Comparison of ENCODE assay signal across 8 cellular contexts in the genomic region with DNA sequence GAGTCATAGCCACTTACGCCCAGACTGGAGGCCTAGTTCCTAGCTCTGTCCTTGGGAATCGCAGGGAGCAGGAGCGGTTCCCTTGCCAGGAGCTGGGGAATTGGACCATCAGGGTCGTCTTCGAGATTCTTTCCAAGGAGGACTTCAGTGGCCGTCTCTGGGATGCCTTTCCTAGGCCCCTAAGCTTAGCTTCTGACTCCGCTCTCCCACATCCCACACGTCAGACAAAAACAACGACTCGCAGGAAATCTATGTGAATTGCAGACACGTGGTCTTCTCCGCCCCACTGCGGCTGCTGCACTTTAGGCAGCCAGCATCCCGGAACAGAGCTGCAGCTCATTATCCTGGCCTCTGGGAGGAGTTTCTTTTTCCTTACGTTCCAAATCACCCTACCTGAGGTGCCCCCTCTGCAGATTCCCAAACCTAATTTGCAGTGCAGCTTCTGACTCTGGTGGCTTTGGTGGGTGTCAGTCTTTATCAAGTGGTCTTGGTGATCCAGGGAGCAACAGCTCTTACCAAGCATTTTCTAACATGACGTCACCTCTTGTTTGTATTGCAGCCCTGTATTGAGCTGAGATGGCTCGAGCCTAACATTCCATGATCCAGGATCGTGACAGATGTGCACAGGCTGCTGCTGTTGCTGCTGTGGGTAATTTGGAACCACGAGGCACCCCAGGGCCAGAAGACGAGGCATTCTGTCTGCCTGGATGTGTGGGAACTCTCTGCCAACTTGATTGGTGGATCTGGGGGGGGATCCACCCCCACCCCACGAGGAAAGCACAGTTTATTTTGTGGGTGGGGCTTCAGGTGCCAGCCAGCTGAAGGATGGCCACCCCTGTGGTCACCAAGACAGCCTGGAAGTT. TPM values are rescaled to one million over a fixed set of nuclear protein-coding genes. Genes with fewer than 3 reads are reported as not detected.
DNase-seq lines count a peak whose midpoint lies in the region; ATAC-seq lines count a peak whose summit lies in the region.

No MANE protein-coding gene starts in this region.

- H3K36me3 Mint-ChIP-seq in stimulated activated naive CD8-positive, alpha-beta T cell treated with anti-CD3 and anti-CD28 coated beads, Interleukin-15, Interleukin-2, amounts not matched to agents 100 ng/mL and 50 ng/mL, for 24 hours (ENCODE audit: low read depth), result peaks cover 24% of the 10 kb centered on the region

- peaks cover 10 to 25% of the 10 kb centered on the region in 2 experiments for H3K36me3 ChIP-seq in mesenchymal stem cell (ENCODE audit: control insufficient read depth in 1 of 2, insufficient read depth in 2 of 2, low read depth in 1 of 2, low read length in 2 of 2)

- peak overlapping the region; percentile 98 for H3K27ac Mint-ChIP-seq in stimulated activated naive CD8-positive, alpha-beta T cell treated with anti-CD3 and anti-CD28 coated beads, Interleukin-15, Interleukin-2, amounts not matched to agents 100 ng/mL and 50 ng/mL, for 24 hours

- peaks cover 35% of the 10 kb centered on the region for H3K79me1 ChIP-seq in mesenchymal stem cell (replicated peaks; ENCODE audit: low read length, poor library complexity, severe bottlenecking)

- no peak overlapping the region for H3K4ac ChIP-seq in mesenchymal stem cell (ENCODE audit: low read depth in 1 of 2, low read length in 2 of 2)

- peak overlapping the region; percentile 96 for H3K4me3 Mint-ChIP-seq in stimulated activated naive CD8-positive, alpha-beta T cell treated with anti-CD3 and anti-CD28 coated beads, Interleukin-15, Interleukin-2, amounts not matched to agents 100 ng/mL and 50 ng/mL, for 24 hours

- peaks cover 4% of the 10 kb centered on the region for H3K27me3 Mint-ChIP-seq in stimulated activated naive CD8-positive, alpha-beta T cell treated with anti-CD3 and anti-CD28 coated beads, Interleukin-15, Interleukin-2, amounts not matched to agents 100 ng/mL and 50 ng/mL, for 24 hours

- H4K91ac ChIP-seq in mesenchymal stem cell (ENCODE audit: low read length), result no peak overlapping the region

- H3K9ac ChIP-seq in mesenchymal stem cell (ENCODE audit: low read length), result peak overlapping the region; percentile 88

- peaks cover 0 to under 1% of the 10 kb centered on the region in 2 experiments for H3K27me3 ChIP-seq in mesenchymal stem cell (ENCODE audit: control insufficient read depth in 1 of 2, insufficient read depth in 1 of 2, low read length in 2 of 2)

- H3K27ac ChIP-seq in mesenchymal stem cell (ENCODE audit: low read length, poor library complexity, severe bottlenecking), result peak overlapping the region; percentile 39

- peak overlapping the region in 1 of 2 experiments; percentile 4 for H3K23ac ChIP-seq in mesenchymal stem cell (ENCODE audit: low read length in 2 of 2)

- H3K9me3 ChIP-seq in mesenchymal stem cell (ENCODE audit: control insufficient read depth, low read length), result peaks cover 6% of the 10 kb centered on the region

- no peak overlapping the region for H2BK120ac ChIP-seq in mesenchymal stem cell (ENCODE audit: low read depth, low read length)

- DNase-seq in NCI-H1417 (lab: John Stamatoyannopoulos, UW) (peak in 2 of 3 experiments; percentile 60 to 77), NCI-H1417 treated with DMSO at 0.1 percent for 48 hours (lab: John Stamatoyannopoulos, UW) (no peak), NCI-H1694 treated with DMSO at 0.1 percent for 48 hours (lab: John Stamatoyannopoulos, UW) (peak; percentile 20), mesenchymal stem cell (peak; percentile 91)
- peak; percentile 62 for DNase-seq in activated CD4-positive, alpha-beta T cell treated with anti-CD3 and anti-CD28 coated beads for 48 hours
- DNase-seq in effector CD4-positive, alpha-beta T cell, result peak; percentile 24

- peak overlapping the region; percentile 93 to 98 for H3K4me3 ChIP-seq in mesenchymal stem cell (ENCODE audit: insufficient read depth in 1 of 2, low read depth in 1 of 2, low read length in 2 of 2)

- peak overlapping the region; percentile 9 for H2BK15ac ChIP-seq in mesenchymal stem cell (ENCODE audit: low read depth, poor library complexity, severe bottlenecking)

- H2AFZ ChIP-seq in mesenchymal stem cell (ENCODE audit: low read depth, low read length), result no peak overlapping the region

- H3K18ac ChIP-seq in mesenchymal stem cell (ENCODE audit: low read depth in 1 of 2, low read length in 2 of 2), result peak overlapping the region; percentile 1 to 23

- peaks cover 14% of the 10 kb centered on the region for H3K4me1 ChIP-seq in mesenchymal stem cell (ENCODE audit: control insufficient read depth, insufficient read depth, low read depth, low read length)

- H3K14ac ChIP-seq in mesenchymal stem cell (ENCODE audit: low read length in 2 of 2), result no peak overlapping the region

- H3K9me3 Mint-ChIP-seq in stimulated activated naive CD8-positive, alpha-beta T cell treated with anti-CD3 and anti-CD28 coated beads, Interleukin-15, Interleukin-2, amounts not matched to agents 100 ng/mL and 50 ng/mL, for 24 hours, result peaks cover 7% of the 10 kb centered on the region

- no peak overlapping the region for H2BK12ac ChIP-seq in mesenchymal stem cell (ENCODE audit: low read length in 2 of 2)

- no peak overlapping the region for H2AK5ac ChIP-seq in mesenchymal stem cell (ENCODE audit: low read length, severe bottlenecking)

- H3K4me2 ChIP-seq in mesenchymal stem cell (ENCODE audit: low read length, poor library complexity, severe bottlenecking), result peak overlapping the region; percentile 93

- peaks cover 43% of the 10 kb centered on the region for H3K4me1 Mint-ChIP-seq in stimulated activated naive CD8-positive, alpha-beta T cell treated with anti-CD3 and anti-CD28 coated beads, Interleukin-15, Interleukin-2, amounts not matched to agents 100 ng/mL and 50 ng/mL, for 24 hours (ENCODE audit: low read depth)

- 18% methylated on average over 21 of the region's 21 CpGs for WGBS in mesenchymal stem cell

- H2BK5ac ChIP-seq in mesenchymal stem cell (ENCODE audit: low read depth, low read length, poor library complexity, severe bottlenecking), result peak overlapping the region; percentile 67

- H4K8ac ChIP-seq in mesenchymal stem cell (ENCODE audit: low read length), result peak overlapping the region; percentile 3

- no peak for ATAC-seq in GM18520 (IDR thresholded peaks at IDR 0.05; ENCODE audit: unreplicated experiment)

RNA-seq across cellular contexts. Expression of gene KATNB1, which starts 1.1 kb away (rescaled TPM):
- polyA plus RNA-seq in mesenchymal stem cell (2013, experiment 1 of 2), result 9.7 TPM
- polyA plus RNA-seq in mesenchymal stem cell (2013, experiment 2 of 2), result 9.8 TPM

RNA-seq across cellular contexts. Expression of gene DRC7, which starts 42.0 kb away (rescaled TPM):
- not detected for polyA plus RNA-seq in mesenchymal stem cell (2013, experiment 1 of 2)
- polyA plus RNA-seq in mesenchymal stem cell (2013, experiment 2 of 2), result not detected
